Comparison of ENCODE assay signal across 13 cellular contexts in genomic region chr1:15915991-15916390, GRCh38. TPM values are rescaled to one million over a fixed set of nuclear protein-coding genes. Genes with fewer than 3 reads are reported as not detected.
DNase-seq lines count a peak whose midpoint lies in the region; ATAC-seq, FAIRE-seq and TF ChIP-seq lines count a peak whose summit lies in the region.
"Had no signal": no experiment of that assay in that cellular context is flagged by ENCODE, and none has a peak within 500 bp of the region (broad histone marks: within the 10 kb centered on the region; RNA-seq: fewer than 3 reads in every experiment).

No MANE protein-coding gene starts in this region.

- peaks cover 15% of the 10 kb centered on the region for H3K36me3 Mint-ChIP-seq in chondrocyte (ENCODE audit: low read depth)
- peaks cover 38% of the 10 kb centered on the region for H3K36me3 Mint-ChIP-seq in osteocyte (ENCODE audit: unreplicated experiment)

- H3K36me3 ChIP-seq in HAP-1 (replicated peaks), result peaks cover 51% of the 10 kb centered on the region
- H3K36me3 ChIP-seq: uterus had no signal

- H3K9me3 Mint-ChIP-seq in chondrocyte (ENCODE audit: low read depth) (no peaks in the 10 kb centered on the region), osteocyte (ENCODE audit: unreplicated experiment) (no peaks in the 10 kb centered on the region)

- no peak for TF ChIP-seq CTCF in chondrocyte (IDR thresholded peaks at IDR 0.05)
- no peak for TF ChIP-seq CTCF in osteocyte (IDR thresholded peaks at IDR 0.05)

- no peak overlapping the region for H3K4me3 ChIP-seq in HAP-1
- H3K4me3 ChIP-seq: uterus had no signal

- H3K9me3 ChIP-seq in HAP-1, result no peaks in the 10 kb centered on the region
- H3K9me3 ChIP-seq: uterus had no signal

- H3K4me3 Mint-ChIP-seq in chondrocyte (ENCODE audit: unreplicated experiment) (no peak overlapping the region), osteocyte (ENCODE audit: unreplicated experiment) (peak overlapping the region; percentile 8)

- FAIRE-seq in HTR-8/SVneo (lab: Jason Lieb, UNC), result no peak

- no peaks in the 10 kb centered on the region for H3K27me3 ChIP-seq in HAP-1 (ENCODE audit: low read depth)
- H3K27me3 ChIP-seq: uterus had no signal

- peak; percentile 20 for DNase-seq in EH (ENCODE audit: low read depth)
- peak; percentile 54 for DNase-seq in RPMI7951 (ENCODE audit: low read depth)
- no peak for DNase-seq in chondrocyte (ENCODE audit: low spot score)
- no peak for DNase-seq in osteocyte (ENCODE audit: extremely low spot score, unreplicated experiment)
- DNase-seq in NCI-H2227 treated with DMSO at 0.1 percent for 48 hours (lab: John Stamatoyannopoulos, UW), result no peak
- DNase-seq in HAP-1 (ENCODE audit: low spot score in 2 of 2), result no peak
- no peak for DNase-seq in HTR-8/SVneo (ENCODE audit: insufficient read length, low spot score)
- DNase-seq: DMS 273 treated with DMSO at 0.1 percent for 48 hours, GOT3, NCI-H524 treated with DMSO at 0.1 percent for 48 hours, occipital lobe, uterus had no signal

- peaks cover 39% of the 10 kb centered on the region for H3K4me1 Mint-ChIP-seq in chondrocyte (ENCODE audit: low read depth)
- H3K4me1 Mint-ChIP-seq in osteocyte (ENCODE audit: unreplicated experiment), result peaks cover 21% of the 10 kb centered on the region

- H3K27me3 Mint-ChIP-seq in chondrocyte (ENCODE audit: low read depth), result no peaks in the 10 kb centered on the region
- H3K27me3 Mint-ChIP-seq in osteocyte (ENCODE audit: unreplicated experiment), result no peaks in the 10 kb centered on the region

- in situ Hi-C loops in HAP-1 (cut with MboI; ENCODE audit: low sequenced_read_pairs), result no loop called here

- peak overlapping the region; percentile 0 for H3K27ac Mint-ChIP-seq in chondrocyte (ENCODE audit: unreplicated experiment)
- H3K27ac Mint-ChIP-seq in osteocyte (ENCODE audit: unreplicated experiment), result peak overlapping the region; percentile 75

- H3K4me1 ChIP-seq in HAP-1, result no peaks in the 10 kb centered on the region
- H3K4me1 ChIP-seq: uterus had no signal

- no peak for ATAC-seq in GM18502 (IDR thresholded peaks at IDR 0.05; ENCODE audit: poor library complexity, unreplicated experiment)

RNA-seq across cellular contexts. Expression of gene ZBTB17, which starts 59.9 kb away (rescaled TPM):
- total RNA-seq in RPMI7951 (2014; rRNA removed; shearing (Covaris generic)), result 20.8 and 26.3 TPM in 2 replicates
- total RNA-seq in chondrocyte (23.9 to 30.8 TPM (median 27.2 TPM) in 3 replicates), osteocyte (34.7 and 37.2 TPM in 2 replicates)

Comparison
In these comparisons a context has a peak if more than half of its experiments do, and no peak if none do; other contexts are left out.
1. DNase-seq: peak in EH (single experiment) and RPMI7951 (single experiment); none in chondrocyte (single experiment), osteocyte (single experiment), NCI-H2227 treated with DMSO at 0.1 percent for 48 hours (single experiment), HAP-1 (0 of 2) and HTR-8/SVneo (single experiment).